1 cellular context compared by ENCODE assay signal in the genomic region with DNA sequence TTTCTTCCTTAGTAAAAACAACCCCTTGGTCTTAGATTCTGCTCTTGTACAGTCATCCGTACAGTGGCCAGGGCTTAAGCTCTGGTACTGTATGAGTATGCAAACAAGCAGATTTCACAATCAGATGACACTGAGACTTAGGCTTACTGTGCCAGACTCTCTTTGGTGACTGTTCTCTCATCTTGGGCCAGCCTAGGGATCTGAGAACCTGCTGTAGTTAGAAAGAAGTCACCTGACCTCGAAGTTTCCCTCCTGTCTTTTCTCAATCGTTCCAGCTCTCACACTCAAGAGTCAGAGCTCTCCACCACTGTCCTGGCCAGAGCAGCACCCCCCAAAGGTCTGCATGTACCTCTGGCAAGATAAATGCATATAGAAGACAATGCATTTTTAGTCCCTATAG.
TF ChIP-seq lines count a peak whose summit lies in the region.

No MANE protein-coding gene starts in this region.

TF ChIP-seq in K562, 482 proteins besides CTCF, POLR2A, EP300 and RAD21 (continued from another document):
- TF ChIP-seq PBX2 (CRISPR knock-in tag; IDR thresholded peaks at IDR 0.05; ENCODE audit: low read depth): no peak
- TF ChIP-seq PBX2 (tag; conservative IDR thresholded peaks at IDR 0.05; ENCODE audit: low read depth): no peak
- peak; percentile 20; the same call in 1 of the 2 replicates for TF ChIP-seq RAD51 (IDR thresholded peaks at IDR 0.05; ENCODE audit: borderline replicate concordance, low read depth)
- TF ChIP-seq NCOA6 (IDR thresholded peaks at IDR 0.05): no peak
- no peak for TF ChIP-seq POLR2B (IDR thresholded peaks at IDR 0.05; ENCODE audit: low read depth, partially characterized antibody)
- TF ChIP-seq ATF3 (IDR thresholded peaks at IDR 0.05): 0 out of 2 replicates have a peak, but pooled peaks have one; percentile 20
- no peak for TF ChIP-seq ATF3 (CRISPR knock-in tag; conservative IDR thresholded peaks at IDR 0.05)
- TF ChIP-seq FOSL1 (tag; conservative IDR thresholded peaks at IDR 0.05): peak; percentile 42
- no peak for TF ChIP-seq MEF2A (IDR thresholded peaks at IDR 0.05; ENCODE audit: control insufficient read depth, low read depth, low read length)
- TF ChIP-seq DMBX1 (CRISPR knock-in tag; IDR thresholded peaks at IDR 0.05; ENCODE audit: borderline replicate concordance): no peak
- no peak for TF ChIP-seq MAFG (tag; conservative IDR thresholded peaks at IDR 0.05)
- TF ChIP-seq, protein P1, sequence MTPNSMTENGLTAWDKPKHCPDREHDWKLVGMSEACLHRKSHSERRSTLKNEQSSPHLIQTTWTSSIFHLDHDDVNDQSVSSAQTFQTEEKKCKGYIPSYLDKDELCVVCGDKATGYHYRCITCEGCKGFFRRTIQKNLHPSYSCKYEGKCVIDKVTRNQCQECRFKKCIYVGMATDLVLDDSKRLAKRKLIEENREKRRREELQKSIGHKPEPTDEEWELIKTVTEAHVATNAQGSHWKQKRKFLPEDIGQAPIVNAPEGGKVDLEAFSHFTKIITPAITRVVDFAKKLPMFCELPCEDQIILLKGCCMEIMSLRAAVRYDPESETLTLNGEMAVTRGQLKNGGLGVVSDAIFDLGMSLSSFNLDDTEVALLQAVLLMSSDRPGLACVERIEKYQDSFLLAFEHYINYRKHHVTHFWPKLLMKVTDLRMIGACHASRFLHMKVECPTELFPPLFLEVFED (CRISPR knock-in tag; conservative IDR thresholded peaks at IDR 0.05): no peak
- TF ChIP-seq, protein P2, sequence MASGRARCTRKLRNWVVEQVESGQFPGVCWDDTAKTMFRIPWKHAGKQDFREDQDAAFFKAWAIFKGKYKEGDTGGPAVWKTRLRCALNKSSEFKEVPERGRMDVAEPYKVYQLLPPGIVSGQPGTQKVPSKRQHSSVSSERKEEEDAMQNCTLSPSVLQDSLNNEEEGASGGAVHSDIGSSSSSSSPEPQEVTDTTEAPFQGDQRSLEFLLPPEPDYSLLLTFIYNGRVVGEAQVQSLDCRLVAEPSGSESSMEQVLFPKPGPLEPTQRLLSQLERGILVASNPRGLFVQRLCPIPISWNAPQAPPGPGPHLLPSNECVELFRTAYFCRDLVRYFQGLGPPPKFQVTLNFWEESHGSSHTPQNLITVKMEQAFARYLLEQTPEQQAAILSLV (tag; IDR thresholded peaks at IDR 0.05): no peak
- no peak for TF ChIP-seq RBM17 (IDR thresholded peaks at IDR 0.05; ENCODE audit: borderline replicate concordance, low read depth, low read length)
- TF ChIP-seq, protein P3, sequence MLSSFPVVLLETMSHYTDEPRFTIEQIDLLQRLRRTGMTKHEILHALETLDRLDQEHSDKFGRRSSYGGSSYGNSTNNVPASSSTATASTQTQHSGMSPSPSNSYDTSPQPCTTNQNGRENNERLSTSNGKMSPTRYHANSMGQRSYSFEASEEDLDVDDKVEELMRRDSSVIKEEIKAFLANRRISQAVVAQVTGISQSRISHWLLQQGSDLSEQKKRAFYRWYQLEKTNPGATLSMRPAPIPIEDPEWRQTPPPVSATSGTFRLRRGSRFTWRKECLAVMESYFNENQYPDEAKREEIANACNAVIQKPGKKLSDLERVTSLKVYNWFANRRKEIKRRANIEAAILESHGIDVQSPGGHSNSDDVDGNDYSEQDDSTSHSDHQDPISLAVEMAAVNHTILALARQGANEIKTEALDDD (IDR thresholded peaks at IDR 0.05): peak; percentile 38; the same call in 1 of the 2 replicates
- no peak for TF ChIP-seq ZNF444 (CRISPR knock-in tag; IDR thresholded peaks at IDR 0.05)
- 0 out of 2 replicates have a peak, but pooled peaks have one; percentile 2 for TF ChIP-seq MAFK (IDR thresholded peaks at IDR 0.05; ENCODE audit: low read length)
- TF ChIP-seq, protein P4, sequence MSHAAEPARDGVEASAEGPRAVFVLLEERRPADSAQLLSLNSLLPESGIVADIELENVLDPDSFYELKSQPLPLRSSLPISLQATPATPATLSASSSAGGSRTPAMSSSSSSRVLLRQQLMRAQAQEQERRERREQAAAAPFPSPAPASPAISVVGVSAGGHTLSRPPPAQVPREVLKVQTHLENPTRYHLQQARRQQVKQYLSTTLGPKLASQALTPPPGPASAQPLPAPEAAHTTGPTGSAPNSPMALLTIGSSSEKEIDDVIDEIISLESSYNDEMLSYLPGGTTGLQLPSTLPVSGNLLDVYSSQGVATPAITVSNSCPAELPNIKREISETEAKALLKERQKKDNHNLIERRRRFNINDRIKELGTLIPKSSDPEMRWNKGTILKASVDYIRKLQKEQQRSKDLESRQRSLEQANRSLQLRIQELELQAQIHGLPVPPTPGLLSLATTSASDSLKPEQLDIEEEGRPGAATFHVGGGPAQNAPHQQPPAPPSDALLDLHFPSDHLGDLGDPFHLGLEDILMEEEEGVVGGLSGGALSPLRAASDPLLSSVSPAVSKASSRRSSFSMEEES (CRISPR knock-in tag; IDR thresholded peaks at IDR 0.05): peak; percentile 50; the same call in 1 of the 2 replicates
